In genomic region chr6:89064931-89065330, GRCh38 we compare ENCODE assay signal across 1 cellular context. TPM values are rescaled to one million over a fixed set of nuclear protein-coding genes. Genes with fewer than 3 reads are reported as not detected.
"Had no signal": no experiment of that assay in that cellular context is flagged by ENCODE, and none has a peak within 500 bp of the region (broad histone marks: within the 10 kb centered on the region; RNA-seq: fewer than 3 reads in every experiment).

No MANE protein-coding gene starts in this region.

RNA-seq across cellular contexts. Expression of gene SRSF12, which starts 52.9 kb away (rescaled TPM):
- total RNA-seq: naive thymus-derived CD8-positive, alpha-beta T cell had no signal
